Comparison of ENCODE assay signal across 20 cellular contexts in genomic region chr2:207341816-207342215, GRCh38.
DNase-seq lines count a peak whose midpoint lies in the region; ATAC-seq, FAIRE-seq and TF ChIP-seq lines count a peak whose summit lies in the region.
"Had no signal": no experiment of that assay in that cellular context is flagged by ENCODE, and none has a peak within 500 bp of the region (broad histone marks: within the 10 kb centered on the region; RNA-seq: fewer than 3 reads in every experiment).

No MANE protein-coding gene starts in this region.

- H3K36me3 ChIP-seq in HCT116 (ENCODE audit: control insufficient read depth in 1 of 2, insufficient read depth in 2 of 2, low read length in 2 of 2) (no peaks in the 10 kb centered on the region), GM12878 (ENCODE audit: control insufficient read depth in 2 of 2, insufficient read depth in 2 of 2, low read length in 1 of 2) (no peaks in the 10 kb centered on the region)
- H3K36me3 ChIP-seq: cardiac muscle cell, SJCRH30, tibial nerve had no signal

- no peak overlapping the region for H3K4me2 ChIP-seq in HCT116 (ENCODE audit: low read length)
- no peak overlapping the region for H3K4me2 ChIP-seq in GM12878 (ENCODE audit: control insufficient read depth, insufficient read depth)

- BruUV-seq in HCT116 (replicated peaks; lab: Mats Ljungman, UMichigan) (no TSS peak), GM12878 (replicated peaks; lab: Mats Ljungman, UMichigan) (no TSS peak)

- H3K27me3 ChIP-seq in HCT116 (ENCODE audit: insufficient read depth, low read length) (no peaks in the 10 kb centered on the region), GM12878 (replicated peaks in 1 of 2; ENCODE audit: control insufficient read depth in 2 of 2, insufficient read depth in 2 of 2, low read length in 1 of 2) (no peaks in the 10 kb centered on the region)
- H3K27me3 ChIP-seq: cardiac muscle cell, SJCRH30, tibial nerve had no signal

- H3K4me3 ChIP-seq in HCT116 (replicated peaks in 1 of 2; ENCODE audit: low read depth in 1 of 2, low read length in 2 of 2) = no peak overlapping the region
- no peak overlapping the region for H3K4me3 ChIP-seq in GM12878
- H3K4me3 ChIP-seq: cardiac muscle cell, SJCRH30, tibial nerve had no signal

- no peaks in the 10 kb centered on the region for H3K9me3 ChIP-seq in HCT116 (ENCODE audit: control insufficient read depth in 1 of 2, insufficient read depth in 1 of 2, low read depth in 1 of 2, low read length in 2 of 2)
- H3K9me3 ChIP-seq in GM12878 (replicated peaks; ENCODE audit: control insufficient read depth, insufficient read depth, low read length) = no peaks in the 10 kb centered on the region; the same call in 2 of the 3 replicates
- H3K9me3 ChIP-seq: SJCRH30 had no signal

- no peaks in the 10 kb centered on the region for H3K9me2 ChIP-seq in HCT116 (ENCODE audit: insufficient read depth)

- TF ChIP-seq POLR2A in HCT116 (IDR thresholded peaks at IDR 0.05; ENCODE audit: borderline replicate concordance, extremely low read depth, insufficient read depth, insufficient read length) (no peak), GM12878 (IDR thresholded peaks at IDR 0.05; ENCODE audit: low read depth, low read length) (no peak)

- no peak for TF ChIP-seq EP300 in GM12878 (IDR thresholded peaks at IDR 0.05; ENCODE audit: borderline replicate concordance in 1 of 2, control insufficient read depth in 1 of 2, low read depth in 2 of 2, low read length in 2 of 2)

- CTCF ChIA-PET in HCT116 (lab: Charles Lee) = no interaction called here
- CTCF ChIA-PET in GM12878 (lab: Yijun Ruan, JAX) = interaction anchor here (0.7 to 1.1 kb wide), 5 partner anchors 102 to 484 kb away, joined by 3 to 4 read pairs (median 4); no protein-coding TSS in a partner anchor

- TF ChIP-seq CTCF in HCT116 (IDR thresholded peaks at IDR 0.05 in 2 of 3, conservative IDR thresholded peaks at IDR 0.05 in 1 of 3; ENCODE audit: borderline replicate concordance in 1 of 3, insufficient read depth in 1 of 3, low read depth in 2 of 3, low read length in 2 of 3) (0 out of 6 replicates have a peak, but pooled peaks of 1 of the 3 experiments have one; percentile 6), GM12878 (IDR thresholded peaks at IDR 0.05 in 2 of 3, conservative IDR thresholded peaks at IDR 0.05 in 1 of 3; ENCODE audit: control insufficient read depth in 2 of 3, extremely low read depth in 1 of 3, insufficient read depth in 1 of 3, low read depth in 3 of 3, low read length in 3 of 3) (peak in 2 of 3 experiments; percentile 14 to 43; a peak in 2 of 6 replicates)

- no peak for FAIRE-seq in GM12878 (lab: Jason Lieb, UNC)
- FAIRE-seq: H54 had no signal

- DNase-seq in DMS 273 (lab: John Stamatoyannopoulos, UW; ENCODE audit: unreplicated experiment) (peak; percentile 10), DMS 273 treated with DMSO at 0.1 percent for 48 hours (lab: John Stamatoyannopoulos, UW) (no peak), HCT116 (ENCODE audit: low read depth, low spot score) (no peak), GM12878 (ENCODE audit: low read depth, low spot score) (no peak), left lobe of liver (ENCODE audit: low spot score) (no peak), SHP77 treated with DMSO at 0.1 percent for 48 hours (lab: John Stamatoyannopoulos, UW) (no peak), posterior vena cava (ENCODE audit: low spot score) (no peak)
- no peak for DNase-seq in activated effector memory CD4-positive, alpha-beta T cell treated with anti-CD3 and anti-CD28 coated beads, Interleukin-2, amount 50 U/mL, for 16 hours
- DNase-seq: activated naive CD8-positive, alpha-beta T cell treated with anti-CD3 and anti-CD28 coated beads, Interleukin-2, amount 50 U/mL, for 24 hours; activated T-cell treated with anti-CD3 and anti-CD28 coated beads, Interleukin-2, amount 50 U/mL, for 48 hours; DMS79 treated with DMSO at 0.1 percent for 48 hours; foreskin melanocyte; NCI-H1105; SJCRH30; stimulated activated CD4-positive, alpha-beta T cell treated with anti-CD3 and anti-CD28 coated beads, Interleukin-4, amount 100 ng/mL, for 1 hour had no signal

- H3K9ac ChIP-seq in HCT116 (ENCODE audit: low read length) (no peak overlapping the region), GM12878 (ENCODE audit: control insufficient read depth, insufficient read depth, low read length) (no peak overlapping the region)

- in situ Hi-C loops in GM12878 (cut with MboI) = loop anchor here (25.0 kb wide), 1 partner anchor 1630 kb away; no protein-coding TSS in a partner anchor

- POLR2A ChIA-PET in HCT116 (lab: Charles Lee) = no interaction called here
- POLR2A ChIA-PET in GM12878 (lab: Charles Lee) = no interaction called here

- H3K4me1 ChIP-seq in HCT116 (ENCODE audit: control insufficient read depth in 1 of 2, insufficient read depth in 2 of 2, low read length in 2 of 2) (peaks cover 13 to 20% of the 10 kb centered on the region in 2 experiments; a peak in 3 of 4 replicates), GM12878 (ENCODE audit: control insufficient read depth, insufficient read depth, low read length) (peaks cover 6% of the 10 kb centered on the region)
- H3K4me1 ChIP-seq: SJCRH30 had no signal

- SMC1A ChIA-PET in GM12878 (lab: Charles Lee; ENCODE audit: uncharacterized antibody, unreplicated experiment) = interaction anchor here (0.6 to 1.7 kb wide), 9 partner anchors 13 to 549 kb away, joined by 3 to 9 read pairs (median 3); partner anchors contain the start of gene KLF7

- H3K79me2 ChIP-seq in HCT116 (ENCODE audit: insufficient read depth, low read length) (no peaks in the 10 kb centered on the region), GM12878 (ENCODE audit: control insufficient read depth, insufficient read depth, low read length) (no peaks in the 10 kb centered on the region)

- H4K20me1 ChIP-seq in HCT116 (ENCODE audit: insufficient read depth) = no peaks in the 10 kb centered on the region
- H4K20me1 ChIP-seq in GM12878 (ENCODE audit: control insufficient read depth, insufficient read depth) = no peaks in the 10 kb centered on the region

- no peak for ATAC-seq in HCT116
- no peak for ATAC-seq in GM12878
- peak; percentile 31 for ATAC-seq in left lobe of liver
- ATAC-seq: activated naive CD8-positive, alpha-beta T cell treated with anti-CD3 and anti-CD28 coated beads, Interleukin-2, amount 50 U/mL, for 24 hours; sciatic nerve had no signal

- peak; percentile 59 for TF ChIP-seq RAD21 in HCT116 (IDR thresholded peaks at IDR 0.05; ENCODE audit: low read depth)
- peak; percentile 60 for TF ChIP-seq RAD21 in GM12878 (IDR thresholded peaks at IDR 0.05; ENCODE audit: insufficient read depth, low read depth, low read length)

- intact Hi-C loops in HCT116 (cut with micrococcal nuclease) (no loop called here), GM12878 (cut with micrococcal nuclease; ENCODE audit: unreplicated experiment) (no loop called here), posterior vena cava (cut with DNase I) (no loop called here)

- H3K27ac ChIP-seq in HCT116 (ENCODE audit: low read depth, low read length) = no peak overlapping the region
- H3K27ac ChIP-seq in GM12878 (ENCODE audit: control insufficient read depth, insufficient read depth) = no peak overlapping the region
- H3K27ac ChIP-seq: 22Rv1, cardiac muscle cell, SJCRH30, tibial nerve had no signal

- RAD21 ChIA-PET in HCT116 (lab: Charles Lee; ENCODE audit: low non-redundant PET in 1 of 2, low total read pairs in 2 of 2, uncharacterized antibody in 2 of 2, unreplicated experiment in 2 of 2) = no interaction called here
- RAD21 ChIA-PET in GM12878 (lab: Charles Lee; ENCODE audit: unreplicated experiment) = interaction anchor here (0.7 to 0.9 kb wide), 2 partner anchors 11 to 59 kb away, joined by 3 read pairs; no protein-coding TSS in a partner anchor

- H2AFZ ChIP-seq in HCT116 (ENCODE audit: low read depth, low read length, poor library complexity, severe bottlenecking) (no peak overlapping the region), GM12878 (ENCODE audit: control insufficient read depth, low read depth, low read length) (no peak overlapping the region)

TF ChIP-seq in HCT116, 20 proteins besides CTCF, POLR2A, EP300 and RAD21 (continues in another document):
- no peak for TF ChIP-seq YY1 (IDR thresholded peaks at IDR 0.05; ENCODE audit: extremely low read depth, insufficient replicate concordance, low read depth, low read length)
- no peak for TF ChIP-seq EZH2phosphoT487 (IDR thresholded peaks at IDR 0.05; ENCODE audit: borderline replicate concordance)
- no peak for TF ChIP-seq ZBTB33 (IDR thresholded peaks at IDR 0.05; ENCODE audit: extremely low read depth, insufficient replicate concordance, low read length)

TF ChIP-seq in GM12878, 131 proteins besides CTCF, POLR2A, EP300 and RAD21:
- TF ChIP-seq SMC3 (IDR thresholded peaks at IDR 0.05; ENCODE audit: borderline replicate concordance, low read length) (peak; percentile 37; the same call in 1 of the 2 replicates), RAD51 (IDR thresholded peaks at IDR 0.05) (no peak), ZSCAN29 (IDR thresholded peaks at IDR 0.05) (no peak)
